ENCODE assay signal across 11 cellular contexts in the genomic region with DNA sequence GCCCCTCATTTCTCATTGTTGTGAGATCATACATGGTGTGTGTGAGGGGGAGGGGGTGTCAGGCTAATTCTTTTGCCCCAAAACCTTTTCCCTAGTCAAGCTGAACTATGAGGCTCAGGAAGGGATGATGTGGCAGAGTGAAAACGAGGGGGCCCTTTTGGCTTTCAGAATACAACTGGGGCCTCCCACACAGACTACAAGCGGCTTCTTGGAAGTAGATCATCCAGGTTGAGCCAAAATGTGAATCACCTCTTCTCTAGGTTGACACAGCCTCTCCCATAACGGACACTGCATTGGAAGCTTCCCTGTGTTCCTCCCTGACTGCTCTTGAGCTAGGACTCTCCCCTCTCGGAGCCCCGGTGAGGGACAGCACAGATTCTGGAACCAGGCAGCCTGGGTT. TPM values are rescaled to one million over a fixed set of nuclear protein-coding genes. Genes with fewer than 3 reads are reported as not detected.
A peak's percentile ranks its signal among the peaks of the same experiment; 100 is the strongest.
DNase-seq lines count a peak whose midpoint lies in the region; ATAC-seq and TF ChIP-seq lines count a peak whose summit lies in the region.
"Had no signal": no experiment of that assay in that cellular context is flagged by ENCODE, and none has a peak within 500 bp of the region (broad histone marks: within the 10 kb centered on the region; RNA-seq: fewer than 3 reads in every experiment).

No MANE protein-coding gene starts in this region.

- no peak overlapping the region for H3K4ac ChIP-seq in mesendoderm (ENCODE audit: low read depth, low read length)

- peaks cover 21% of the 10 kb centered on the region for H3K79me2 ChIP-seq in mesendoderm (ENCODE audit: control insufficient read depth, insufficient read depth, low read length)

- H3K23ac ChIP-seq in mesendoderm (ENCODE audit: low read length) = no peak overlapping the region

- BruUV-seq in MCF 10A (replicated peaks; lab: Mats Ljungman, UMichigan) = no TSS peak

- no peak overlapping the region for H3K4me3 Mint-ChIP-seq in MCF 10A (ENCODE audit: unreplicated experiment)

- H4K5ac ChIP-seq in mesendoderm (ENCODE audit: low read length) = no peak overlapping the region

- no peaks in the 10 kb centered on the region for H3K36me3 ChIP-seq in BLaER1
- no peaks in the 10 kb centered on the region for H3K36me3 ChIP-seq in sigmoid colon
- H3K36me3 ChIP-seq in mesendoderm (ENCODE audit: control insufficient read depth, insufficient read depth, low read length) = peaks cover 1% of the 10 kb centered on the region
- H3K36me3 ChIP-seq: tibial nerve had no signal

- no peak for TF ChIP-seq EP300 in sigmoid colon (IDR thresholded peaks at IDR 0.05)

- CTCF ChIA-PET in RWPE1 (lab: Yijun Ruan, JAX) (interaction anchor here (0.6 kb wide), 1 partner anchor 15 kb away, joined by 3 read pairs; no protein-coding TSS in a partner anchor), MCF 10A (lab: Yijun Ruan, JAX) (interaction anchor here (0.6 kb wide), 2 partner anchors 819 to 826 kb away, joined by 3 read pairs; no protein-coding TSS in a partner anchor)

- no peaks in the 10 kb centered on the region for H3K9me3 Mint-ChIP-seq in MCF 10A (ENCODE audit: unreplicated experiment)

- no peaks in the 10 kb centered on the region for H3K27me3 Mint-ChIP-seq in MCF 10A (ENCODE audit: insufficient read depth, unreplicated experiment)

- H2AK5ac ChIP-seq in mesendoderm (ENCODE audit: low read length) = no peak overlapping the region

- H3K4me1 ChIP-seq in BLaER1 (peaks cover 32% of the 10 kb centered on the region), sigmoid colon (peaks cover 0 to 33% (median 29%) of the 10 kb centered on the region in 4 donors), mesendoderm (ENCODE audit: control insufficient read depth, low read depth, low read length) (peaks cover 12% of the 10 kb centered on the region)

- H3K79me1 ChIP-seq in mesendoderm (ENCODE audit: low read length) = peaks cover 13% of the 10 kb centered on the region

- peak overlapping the region; percentile 19 for H3K27ac Mint-ChIP-seq in MCF 10A (ENCODE audit: low read depth, unreplicated experiment)

- WGBS in sigmoid colon, 2 donors = 59 to 73% methylated on average over 5 of the region's 5 CpGs
- no CpG with 5 or more reads among the region's 5 CpGs for WGBS in mesendoderm (ENCODE audit: extremely low coverage, insufficient coverage, low lambda C conversion rate)

- peaks cover 8% of the 10 kb centered on the region for H3K4me1 Mint-ChIP-seq in MCF 10A (ENCODE audit: insufficient read depth, unreplicated experiment)

- H4K20me1 ChIP-seq in BLaER1 = peaks cover 25% of the 10 kb centered on the region

- H3K27ac ChIP-seq in BLaER1 (no peak overlapping the region), RWPE1 (peak overlapping the region; percentile 99), sigmoid colon (peak overlapping the region; percentile 97 to 99 (median 98)), mesendoderm (ENCODE audit: low read depth, low read length) (no peak overlapping the region)

- POLR2A ChIA-PET in RWPE1 (lab: Yijun Ruan, JAX; ENCODE audit: low non-redundant PET) (interaction anchor here (0.6 kb wide), 1 partner anchor 102 kb away, joined by 5 read pairs; no protein-coding TSS in a partner anchor), MCF 10A (lab: Yijun Ruan, JAX) (interaction anchor here (0.7 to 4.9 kb wide), 7 partner anchors 11 to 341 kb away, joined by 3 to 32 read pairs (median 4); no protein-coding TSS in a partner anchor)

- TF ChIP-seq CTCF in RWPE1 (conservative IDR thresholded peaks at IDR 0.05; ENCODE audit: low read depth) (no peak), MCF 10A (IDR thresholded peaks at IDR 0.05; ENCODE audit: unreplicated experiment) (no peak), sigmoid colon (IDR thresholded peaks at IDR 0.05) (no peak)

- H2BK5ac ChIP-seq in mesendoderm (ENCODE audit: low read length) = no peak overlapping the region

- DNase-seq in RWPE1 (ENCODE audit: low spot score) (no peak), MCF 10A (ENCODE audit: unreplicated experiment) (peak; percentile 53), sigmoid colon (no peak), mesendoderm (no peak), HuH-7.5 (ENCODE audit: low spot score) (no peak), NCI-H1436 (lab: John Stamatoyannopoulos, UW) (no peak)
- DNase-seq: aorta, DMS 273 treated with DMSO at 0.1 percent for 48 hours had no signal

- no peak overlapping the region for H3K56ac ChIP-seq in mesendoderm (ENCODE audit: low read length)

- no peak overlapping the region for H3K18ac ChIP-seq in mesendoderm (ENCODE audit: low read length)

- TF ChIP-seq POLR2A in sigmoid colon (IDR thresholded peaks at IDR 0.05) = no peak

- H3K9me3 ChIP-seq in BLaER1 (no peaks in the 10 kb centered on the region), sigmoid colon (no peaks in the 10 kb centered on the region)
- H3K9me3 ChIP-seq: tibial nerve had no signal

- H2BK120ac ChIP-seq in mesendoderm (ENCODE audit: low read depth, low read length) = no peak overlapping the region

- H3K4me2 ChIP-seq in BLaER1 (peak overlapping the region; percentile 86; the same call in 1 of the 2 replicates), mesendoderm (ENCODE audit: low read length) (no peak overlapping the region)

- ATAC-seq in HG02938 (IDR thresholded peaks at IDR 0.05; ENCODE audit: unreplicated experiment) = no peak

- intact Hi-C loops in MCF 10A (cut with micrococcal nuclease) = no loop called here
- intact Hi-C loops in sigmoid colon (cut with DNase I) = loop anchor here (5.0 to 10.0 kb wide), 3 partner anchors 76 to 497 kb away; partner anchors contain the start of genes DRG2, FLII and RAI1

- H3K27me3 ChIP-seq in BLaER1 (no peaks in the 10 kb centered on the region), sigmoid colon (no peaks in the 10 kb centered on the region), mesendoderm (ENCODE audit: insufficient read depth, low read length, poor library complexity) (no peaks in the 10 kb centered on the region)
- H3K27me3 ChIP-seq: tibial nerve had no signal

- H3K9ac ChIP-seq in BLaER1 (no peak overlapping the region), mesendoderm (ENCODE audit: low read length) (no peak overlapping the region)

- H3K36me3 Mint-ChIP-seq in MCF 10A (ENCODE audit: insufficient read depth, unreplicated experiment) = peaks cover 6% of the 10 kb centered on the region

- H3K4me3 ChIP-seq in BLaER1 = no peak overlapping the region
- H3K4me3 ChIP-seq in sigmoid colon = no peak overlapping the region
- H3K4me3 ChIP-seq in mesendoderm (ENCODE audit: low read length) = no peak overlapping the region

- no peak overlapping the region for H4K8ac ChIP-seq in mesendoderm (ENCODE audit: low read depth, low read length)

- no peak overlapping the region for H2BK15ac ChIP-seq in mesendoderm (replicated peaks; ENCODE audit: low read depth)

RNA-seq across cellular contexts. Expression of gene ALKBH5, which starts 2.3 kb away (rescaled TPM):
- total RNA-seq in MCF 10A (2022) = 69.5 and 85.1 TPM in 2 replicates
- total RNA-seq in sigmoid colon = 100 to 1,000 TPM; 100 to 109 (median 104) TPM
- polyA plus RNA-seq in sigmoid colon = 10 to 100 TPM; 36.6 to 46.7 (median 40.0) TPM
- polyA plus RNA-seq in mesendoderm (2013, experiment 1 of 2) = 47.8 TPM
- polyA plus RNA-seq in mesendoderm (2013, experiment 2 of 2) = 48.5 TPM

RNA-seq across cellular contexts. Expression of gene LLGL1, which starts 44.1 kb away (rescaled TPM):
- total RNA-seq in MCF 10A (2022) (16.4 and 17.4 TPM in 2 replicates), sigmoid colon (10 to 100 TPM; 16.8 to 25.2 (median 17.2) TPM)
- polyA plus RNA-seq in sigmoid colon = 10 to 100 TPM in 1 of 3 donors, 1 to 10 TPM in 2; 2.8 to 11.2 (median 4.2) TPM
- polyA plus RNA-seq in mesendoderm (2013, experiment 1 of 2) = 30.6 TPM
- 31.0 TPM for polyA plus RNA-seq in mesendoderm (2013, experiment 2 of 2)

Comparison
In these comparisons a context has a peak if more than half of its experiments do, and no peak if none do; other contexts are left out.
1. H3K27ac ChIP-seq: peak in RWPE1 (single experiment) and sigmoid colon (4 of 4); none in BLaER1 (single experiment) and mesendoderm (single experiment).